Comparison of ENCODE assay signal across 1 cellular context in the genomic region with DNA sequence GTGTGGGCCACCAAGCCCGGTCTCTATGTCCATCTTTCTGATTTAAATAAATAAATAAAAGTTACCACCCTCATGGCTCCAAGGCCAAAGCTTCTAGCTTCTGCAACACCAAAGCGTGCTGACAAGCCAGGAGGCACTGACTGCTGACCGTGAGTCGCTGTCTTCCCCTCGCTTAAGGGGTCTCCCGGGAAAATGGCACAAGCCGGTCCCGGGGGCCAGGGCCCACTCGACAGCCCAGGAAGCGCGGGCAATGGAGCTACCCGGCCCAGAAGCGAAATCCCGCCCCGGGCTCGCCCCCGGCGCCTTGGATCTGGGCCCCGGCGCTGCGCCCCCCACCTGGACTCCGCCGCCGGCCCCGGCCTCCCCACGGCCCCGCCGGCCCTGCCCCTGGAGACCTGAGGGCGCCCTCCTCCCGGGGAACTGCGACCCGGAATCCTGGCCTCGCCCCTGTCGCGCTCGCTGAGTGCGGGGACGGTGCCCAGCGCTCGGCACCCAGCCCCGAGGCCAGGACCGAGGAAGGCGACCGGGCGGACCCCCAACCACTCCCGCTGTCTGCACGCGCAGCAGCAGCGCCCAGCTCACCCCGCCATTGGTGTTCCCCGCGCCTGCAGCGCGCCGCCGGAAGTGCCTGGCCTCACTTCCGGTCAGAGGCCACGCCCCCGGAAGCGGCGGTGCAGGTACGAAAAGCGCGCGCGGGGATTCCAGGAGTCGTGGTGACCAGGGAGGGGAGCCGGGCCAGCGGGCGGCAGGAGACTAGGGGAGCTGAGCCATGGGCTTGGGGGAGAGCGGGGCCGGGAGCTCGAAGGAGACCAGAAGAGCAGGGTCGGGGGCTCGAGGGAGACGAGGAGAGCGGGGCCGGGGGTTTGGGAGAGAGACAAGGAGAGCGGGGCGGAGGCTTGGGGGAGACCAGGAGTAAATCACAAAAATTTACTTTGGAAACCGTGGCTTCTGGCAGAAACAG.
TF ChIP-seq lines count a peak whose summit lies in the region.

Gene MRM2 (minus strand): TSS at position 626 of the 961 bp plus-strand sequence. CDS start 36 bp downstream, at position 590.
Gene NUDT1 (plus strand): TSS at position 647 of the 961 bp plus-strand sequence. CDS start 2,349 bp downstream, outside the sequence.

TF ChIP-seq in HepG2, 621 proteins besides CTCF, POLR2A, EP300 and RAD21 (continued from another document and continues in another):
- TF ChIP-seq, protein P1, sequence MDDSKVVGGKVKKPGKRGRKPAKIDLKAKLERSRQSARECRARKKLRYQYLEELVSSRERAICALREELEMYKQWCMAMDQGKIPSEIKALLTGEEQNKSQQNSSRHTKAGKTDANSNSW (CRISPR knock-in tag; IDR thresholded peaks at IDR 0.05; ENCODE audit: borderline replicate concordance): peak; percentile 94
- peak; percentile 95 for TF ChIP-seq CCDC6 (CRISPR knock-in tag; IDR thresholded peaks at IDR 0.05)
- no peak for TF ChIP-seq ZNF496 (CRISPR knock-in tag; IDR thresholded peaks at IDR 0.05; ENCODE audit: insufficient replicate concordance)
- no peak for TF ChIP-seq GPN1 (CRISPR knock-in tag; IDR thresholded peaks at IDR 0.05; ENCODE audit: borderline replicate concordance)
- TF ChIP-seq NFYC (CRISPR knock-in tag; IDR thresholded peaks at IDR 0.05): peak; percentile 27; the same call in 1 of the 2 replicates
- TF ChIP-seq, protein P2, sequence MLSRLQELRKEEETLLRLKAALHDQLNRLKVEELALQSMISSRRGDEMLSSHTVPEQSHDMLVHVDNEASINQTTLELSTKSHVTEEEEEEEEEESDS (CRISPR knock-in tag; IDR thresholded peaks at IDR 0.05; ENCODE audit: borderline replicate concordance): peak; percentile 84; the same call in 1 of the 2 replicates
- 0 out of 2 replicates have a peak, but pooled peaks have one; percentile 64 for TF ChIP-seq ZNF562 (CRISPR knock-in tag; IDR thresholded peaks at IDR 0.05; ENCODE audit: borderline replicate concordance)
- no peak; the same call in 1 of the 2 replicates for TF ChIP-seq ZBTB10 (CRISPR knock-in tag; IDR thresholded peaks at IDR 0.05; ENCODE audit: borderline replicate concordance)
- TF ChIP-seq JDP2 (CRISPR knock-in tag; IDR thresholded peaks at IDR 0.05; ENCODE audit: borderline replicate concordance): no peak
- peak; percentile 94 for TF ChIP-seq HOXA9 (CRISPR knock-in tag; IDR thresholded peaks at IDR 0.05; ENCODE audit: borderline replicate concordance)
- TF ChIP-seq TFDP1 (CRISPR knock-in tag; IDR thresholded peaks at IDR 0.05; ENCODE audit: borderline replicate concordance): peak; percentile 99
- TF ChIP-seq, protein P3, sequence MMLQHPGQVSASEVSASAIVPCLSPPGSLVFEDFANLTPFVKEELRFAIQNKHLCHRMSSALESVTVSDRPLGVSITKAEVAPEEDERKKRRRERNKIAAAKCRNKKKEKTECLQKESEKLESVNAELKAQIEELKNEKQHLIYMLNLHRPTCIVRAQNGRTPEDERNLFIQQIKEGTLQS (CRISPR knock-in tag; IDR thresholded peaks at IDR 0.05): no peak
- peak; percentile 80 for TF ChIP-seq SKIL (CRISPR knock-in tag; IDR thresholded peaks at IDR 0.05; ENCODE audit: borderline replicate concordance)
- TF ChIP-seq XRCC5 (optimal IDR thresholded peaks at IDR 0.05; ENCODE audit: low read length): peak; percentile 53
- TF ChIP-seq NFATC3 (CRISPR knock-in tag; IDR thresholded peaks at IDR 0.05): peak; percentile 66; the same call in 1 of the 2 replicates
- TF ChIP-seq CEBPB (IDR thresholded peaks at IDR 0.05; ENCODE audit: borderline replicate concordance, low read depth, low read length): no peak
- peak; percentile 77 for TF ChIP-seq ZSCAN21 (CRISPR knock-in tag; IDR thresholded peaks at IDR 0.05; ENCODE audit: borderline replicate concordance)
- no peak for TF ChIP-seq ZNF101 (CRISPR knock-in tag; IDR thresholded peaks at IDR 0.05; ENCODE audit: borderline replicate concordance, low read depth)
- TF ChIP-seq, protein P4, sequence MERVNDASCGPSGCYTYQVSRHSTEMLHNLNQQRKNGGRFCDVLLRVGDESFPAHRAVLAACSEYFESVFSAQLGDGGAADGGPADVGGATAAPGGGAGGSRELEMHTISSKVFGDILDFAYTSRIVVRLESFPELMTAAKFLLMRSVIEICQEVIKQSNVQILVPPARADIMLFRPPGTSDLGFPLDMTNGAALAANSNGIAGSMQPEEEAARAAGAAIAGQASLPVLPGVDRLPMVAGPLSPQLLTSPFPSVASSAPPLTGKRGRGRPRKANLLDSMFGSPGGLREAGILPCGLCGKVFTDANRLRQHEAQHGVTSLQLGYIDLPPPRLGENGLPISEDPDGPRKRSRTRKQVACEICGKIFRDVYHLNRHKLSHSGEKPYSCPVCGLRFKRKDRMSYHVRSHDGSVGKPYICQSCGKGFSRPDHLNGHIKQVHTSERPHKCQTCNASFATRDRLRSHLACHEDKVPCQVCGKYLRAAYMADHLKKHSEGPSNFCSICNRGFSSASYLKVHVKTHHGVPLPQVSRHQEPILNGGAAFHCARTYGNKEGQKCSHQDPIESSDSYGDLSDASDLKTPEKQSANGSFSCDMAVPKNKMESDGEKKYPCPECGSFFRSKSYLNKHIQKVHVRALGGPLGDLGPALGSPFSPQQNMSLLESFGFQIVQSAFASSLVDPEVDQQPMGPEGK (CRISPR knock-in tag; IDR thresholded peaks at IDR 0.05): peak; percentile 14; the same call in 1 of the 2 replicates
- TF ChIP-seq KMT2A (CRISPR knock-in tag; IDR thresholded peaks at IDR 0.05): peak; percentile 95
- TF ChIP-seq AHR (CRISPR knock-in tag; IDR thresholded peaks at IDR 0.05): peak; percentile 63; the same call in 1 of the 2 replicates
- TF ChIP-seq KLF13 (CRISPR knock-in tag; IDR thresholded peaks at IDR 0.05): no peak
- TF ChIP-seq BRD4 (CRISPR knock-in tag; IDR thresholded peaks at IDR 0.05): peak; percentile 82; the same call in 1 of the 2 replicates
- no peak for TF ChIP-seq HNF4A (CRISPR knock-in tag; IDR thresholded peaks at IDR 0.05)
- TF ChIP-seq ZKSCAN8 (CRISPR knock-in tag; IDR thresholded peaks at IDR 0.05; ENCODE audit: borderline replicate concordance): no peak
- peak; percentile 59; the same call in 1 of the 2 replicates for TF ChIP-seq ZSCAN5A (CRISPR knock-in tag; IDR thresholded peaks at IDR 0.05; ENCODE audit: borderline replicate concordance)
- no peak for TF ChIP-seq ZNF230 (CRISPR knock-in tag; IDR thresholded peaks at IDR 0.05)
- TF ChIP-seq, protein P5, sequence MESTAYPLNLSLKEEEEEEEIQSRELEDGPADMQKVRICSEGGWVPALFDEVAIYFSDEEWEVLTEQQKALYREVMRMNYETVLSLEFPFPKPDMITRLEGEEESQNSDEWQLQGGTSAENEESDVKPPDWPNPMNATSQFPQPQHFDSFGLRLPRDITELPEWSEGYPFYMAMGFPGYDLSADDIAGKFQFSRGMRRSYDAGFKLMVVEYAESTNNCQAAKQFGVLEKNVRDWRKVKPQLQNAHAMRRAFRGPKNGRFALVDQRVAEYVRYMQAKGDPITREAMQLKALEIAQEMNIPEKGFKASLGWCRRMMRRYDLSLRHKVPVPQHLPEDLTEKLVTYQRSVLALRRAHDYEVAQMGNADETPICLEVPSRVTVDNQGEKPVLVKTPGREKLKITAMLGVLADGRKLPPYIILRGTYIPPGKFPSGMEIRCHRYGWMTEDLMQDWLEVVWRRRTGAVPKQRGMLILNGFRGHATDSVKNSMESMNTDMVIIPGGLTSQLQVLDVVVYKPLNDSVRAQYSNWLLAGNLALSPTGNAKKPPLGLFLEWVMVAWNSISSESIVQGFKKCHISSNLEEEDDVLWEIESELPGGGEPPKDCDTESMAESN (CRISPR knock-in tag; conservative IDR thresholded peaks at IDR 0.05): peak; percentile 88
- TF ChIP-seq BRF2 (CRISPR knock-in tag; IDR thresholded peaks at IDR 0.05): 0 out of 2 replicates have a peak, but pooled peaks have one; percentile 13
- TF ChIP-seq ZNF720 (CRISPR knock-in tag; IDR thresholded peaks at IDR 0.05): no peak
- no peak for TF ChIP-seq ZNF709 (CRISPR knock-in tag; IDR thresholded peaks at IDR 0.05)
- TF ChIP-seq ZNF350 (CRISPR knock-in tag; IDR thresholded peaks at IDR 0.05; ENCODE audit: borderline replicate concordance, low read depth): peak; percentile 68
- TF ChIP-seq POLR2G (IDR thresholded peaks at IDR 0.05; ENCODE audit: low read depth, low read length): peak; percentile 96
- TF ChIP-seq TBP (CRISPR knock-in tag; IDR thresholded peaks at IDR 0.05): no peak
- TF ChIP-seq MNT (IDR thresholded peaks at IDR 0.05): peak; percentile 64
- TF ChIP-seq GMEB2 (CRISPR knock-in tag; IDR thresholded peaks at IDR 0.05; ENCODE audit: low read depth): peak; percentile 21; the same call in 1 of the 2 replicates
- TF ChIP-seq ZFX (CRISPR knock-in tag; IDR thresholded peaks at IDR 0.05; ENCODE audit: low read depth): peak; percentile 91
- no peak; the same call in 1 of the 2 replicates for TF ChIP-seq MTF1 (CRISPR knock-in tag; IDR thresholded peaks at IDR 0.05)
